Comparison of ENCODE assay signal across 25 cellular contexts in the genomic region with DNA sequence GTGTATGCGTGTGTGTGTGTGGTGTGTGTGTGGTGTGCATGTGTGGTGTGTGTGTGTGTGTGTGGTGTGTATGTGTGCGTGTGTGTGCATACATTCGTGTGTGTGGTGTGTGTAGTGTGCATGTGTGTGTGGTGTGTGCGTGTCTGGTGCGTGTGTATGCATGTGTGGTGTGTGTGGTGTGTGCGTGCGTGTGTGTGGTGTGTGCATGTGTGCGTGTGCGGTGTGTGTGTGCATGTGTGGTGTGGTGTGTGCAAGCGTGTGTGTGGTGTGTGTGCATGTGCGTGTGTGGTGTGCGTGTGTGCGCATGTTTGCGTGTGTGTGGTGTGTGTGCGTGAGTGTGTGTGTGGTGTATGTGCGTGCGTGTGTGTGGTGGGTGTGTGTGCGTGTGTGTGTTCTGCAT.
"Had no signal": no experiment of that assay in that cellular context is flagged by ENCODE, and none has a peak within 500 bp of the region (broad histone marks: within the 10 kb centered on the region; RNA-seq: fewer than 3 reads in every experiment).

No MANE protein-coding gene starts in this region.

- H3K27ac ChIP-seq: adrenal gland, ascending aorta, body of pancreas, Peyer's patch, RWPE1, SJCRH30, VCaP had no signal

- H3K4me2 ChIP-seq: SK-N-SH had no signal

- H3K27me3 Mint-ChIP-seq: activated CD8-positive, alpha-beta T cell treated with anti-CD3 and anti-CD28 coated beads for 36 hours; activated naive CD8-positive, alpha-beta T cell treated with anti-CD3 and anti-CD28 coated beads, Interleukin-2, amount 10 ng/mL, durations not matched to agents 7 days and 5 days; central memory CD8-positive, alpha-beta T cell had no signal

- H3K9me3 ChIP-seq: adrenal gland, ascending aorta, body of pancreas, Peyer's patch, SJCRH30 had no signal

- H3K27ac Mint-ChIP-seq: activated CD8-positive, alpha-beta T cell treated with anti-CD3 and anti-CD28 coated beads for 36 hours; activated naive CD8-positive, alpha-beta T cell treated with anti-CD3 and anti-CD28 coated beads, Interleukin-2, amount 10 ng/mL, durations not matched to agents 7 days and 5 days; activated T-cell treated with anti-CD3 and anti-CD28 coated beads, Interleukin-2, amount 50 U/mL, for 72 hours; activated T-helper 2 cell treated with anti-CD3 and anti-CD28 coated beads, Interferon-gamma antibody, Interleukin-2, Interleukin-4, amounts not matched to agents 10 μg/mL and 5 μg/mL and 100 μg/mL, durations not matched to agents 14 hours and 24 hours and 36 hours had no signal

- H3K4me3 Mint-ChIP-seq: activated CD8-positive, alpha-beta T cell treated with anti-CD3 and anti-CD28 coated beads for 36 hours; activated naive CD8-positive, alpha-beta T cell treated with anti-CD3 and anti-CD28 coated beads, Interleukin-2, amount 10 ng/mL, durations not matched to agents 7 days and 5 days; activated T-cell treated with anti-CD3 and anti-CD28 coated beads, Interleukin-2, amount 50 U/mL, for 72 hours; central memory CD8-positive, alpha-beta T cell had no signal

- H3K36me3 ChIP-seq: adrenal gland, ascending aorta, Peyer's patch, SJCRH30 had no signal

- ATAC-seq: activated CD4-positive, CD25-positive, alpha-beta regulatory T cell treated with anti-CD3 and anti-CD28 coated beads, Interleukin-2, amount 50 U/mL, for 24 hours; activated CD8-positive, alpha-beta T cell treated with anti-CD3 and anti-CD28 coated beads for 36 hours; activated T-cell treated with anti-CD3 and anti-CD28 coated beads, Interleukin-2, amount 50 U/mL, for 72 hours; body of pancreas had no signal

- H3K9ac ChIP-seq: SK-N-SH had no signal

- H3K4me3 ChIP-seq: adrenal gland, ascending aorta, body of pancreas, Peyer's patch, SJCRH30 had no signal

- H3K4me1 Mint-ChIP-seq: activated naive CD8-positive, alpha-beta T cell treated with anti-CD3 and anti-CD28 coated beads, Interleukin-2, amount 10 ng/mL, durations not matched to agents 7 days and 5 days; central memory CD8-positive, alpha-beta T cell had no signal

- H3K27me3 ChIP-seq: adrenal gland, ascending aorta, body of pancreas, Peyer's patch, SJCRH30 had no signal

- H3K36me3 Mint-ChIP-seq: activated naive CD8-positive, alpha-beta T cell treated with anti-CD3 and anti-CD28 coated beads, Interleukin-2, amount 10 ng/mL, durations not matched to agents 7 days and 5 days had no signal

- DNase-seq: activated CD4-positive, alpha-beta T cell treated with anti-CD3 and anti-CD28 coated beads for 4 hours; activated CD8-positive, alpha-beta memory T cell treated with anti-CD3 and anti-CD28 coated beads, Interleukin-2, amount 50 U/mL, for 4 hours; activated CD8-positive, alpha-beta T cell treated with anti-CD3 and anti-CD28 coated beads for 36 hours; activated naive CD4-positive, alpha-beta T cell treated with anti-CD3 and anti-CD28 coated beads, Interleukin-2, amount 50 U/mL, for 16 hours; activated naive CD8-positive, alpha-beta T cell treated with anti-CD3 and anti-CD28 coated beads, Interleukin-2, amount 10 ng/mL, durations not matched to agents 7 days and 5 days; activated T-cell treated with anti-CD3 and anti-CD28 coated beads, Interleukin-2, amount 50 U/mL, for 72 hours; adrenal gland; body of pancreas; NCI-H1105 treated with DMSO at 0.1 percent for 48 hours; NCI-H1436 treated with DMSO at 0.1 percent for 48 hours; NCI-H187; NCI-H2081; NCI-H510A treated with DMSO at 0.1 percent for 48 hours; NCI-H69; Peyer's patch; Right ventricle myocardium superior; SJCRH30; SK-N-SH; T-helper 1 cell had no signal

- H3K4me1 ChIP-seq: adrenal gland, ascending aorta, body of pancreas, Peyer's patch, SJCRH30 had no signal
